17 cellular contexts compared by ENCODE assay signal in genomic region chr4:110012917-110013316, GRCh38.
DNase-seq lines count a peak whose midpoint lies in the region; ATAC-seq and TF ChIP-seq lines count a peak whose summit lies in the region.
"Had no signal": no experiment of that assay in that cellular context is flagged by ENCODE, and none has a peak within 500 bp of the region (broad histone marks: within the 10 kb centered on the region; RNA-seq: fewer than 3 reads in every experiment).

No MANE protein-coding gene starts in this region.

- H3K4me1 ChIP-seq in ACC112 (ENCODE audit: control insufficient read depth, insufficient read depth, low read length, unreplicated experiment) (no peaks in the 10 kb centered on the region), uterus (no peaks in the 10 kb centered on the region)
- H3K4me1 ChIP-seq: BLaER1 had no signal

- ATAC-seq in GM21619 (IDR thresholded peaks at IDR 0.05; ENCODE audit: unreplicated experiment) (peak; percentile 72), HG02981 (IDR thresholded peaks at IDR 0.05; ENCODE audit: unreplicated experiment) (peak; percentile 68)

- H3K4me1 Mint-ChIP-seq in activated CD4-positive, alpha-beta T cell treated with anti-CD3 and anti-CD28 coated beads, Interleukin-2, amount 10 ng/mL, durations not matched to agents 7 days and 5 days: peaks cover 1% of the 10 kb centered on the region
- H3K4me1 Mint-ChIP-seq in activated CD4-positive, alpha-beta memory T cell treated with anti-CD3 and anti-CD28 coated beads for 36 hours (ENCODE audit: low read depth): no peaks in the 10 kb centered on the region
- H3K4me1 Mint-ChIP-seq: CD14-positive monocyte; CD4-positive, alpha-beta memory T cell had no signal

- H3K9ac ChIP-seq in SK-N-MC (ENCODE audit: insufficient read length): no peak overlapping the region
- H3K9ac ChIP-seq: BLaER1 had no signal

- H3K27ac ChIP-seq in ACC112 (ENCODE audit: low read depth, low read length) (no peak overlapping the region), SK-N-MC (peak overlapping the region; percentile 40; the same call in 1 of the 2 replicates), uterus (no peak overlapping the region)
- H3K27ac ChIP-seq: BLaER1 had no signal

- H3K27me3 ChIP-seq in ACC112 (ENCODE audit: insufficient read depth, low read length) (no peaks in the 10 kb centered on the region), uterus (no peaks in the 10 kb centered on the region)
- H3K27me3 ChIP-seq: BLaER1 had no signal

- H3K36me3 Mint-ChIP-seq in activated CD4-positive, alpha-beta T cell treated with anti-CD3 and anti-CD28 coated beads, Interleukin-2, amount 10 ng/mL, durations not matched to agents 7 days and 5 days (ENCODE audit: low read depth): no peaks in the 10 kb centered on the region
- peaks cover 6% of the 10 kb centered on the region for H3K36me3 Mint-ChIP-seq in activated CD4-positive, alpha-beta memory T cell treated with anti-CD3 and anti-CD28 coated beads for 36 hours

- intact Hi-C loops in uterus (cut with DNase I; ENCODE audit: low total_unique reads): no loop called here
- intact Hi-C loops in activated CD4-positive, alpha-beta memory T cell treated with anti-CD3 and anti-CD28 coated beads for 36 hours (cut with micrococcal nuclease): no loop called here

- DNase-seq in SK-N-MC (ENCODE audit: low read depth, low spot score): no peak
- no peak for DNase-seq in NK-92 (lab: John Stamatoyannopoulos, UW; ENCODE audit: unreplicated experiment)
- DNase-seq in activated CD4-positive, alpha-beta T cell treated with anti-CD3 and anti-CD28 coated beads, Interleukin-2, amount 10 ng/mL, durations not matched to agents 7 days and 5 days: no peak
- DNase-seq in uterus: no peak
- DNase-seq in activated CD4-positive, alpha-beta memory T cell treated with anti-CD3 and anti-CD28 coated beads for 36 hours: no peak
- DNase-seq: CD4-positive, alpha-beta memory T cell; DMS153; DMS79; GDM1; H9; Kasumi-1; KBM-7 had no signal

- H2AFZ ChIP-seq in ACC112 (ENCODE audit: low read length, unreplicated experiment): peak overlapping the region; percentile 70

- H3K36me3 ChIP-seq in ACC112 (ENCODE audit: insufficient read depth, low read length): no peaks in the 10 kb centered on the region
- peaks cover 18% of the 10 kb centered on the region for H3K36me3 ChIP-seq in SK-N-MC (ENCODE audit: insufficient read depth, low read length)
- H3K36me3 ChIP-seq in uterus: no peaks in the 10 kb centered on the region
- H3K36me3 ChIP-seq: BLaER1 had no signal

- POLR2A ChIA-PET in activated CD4-positive, alpha-beta T cell treated with anti-CD3 and anti-CD28 coated beads, Interleukin-2, amount 10 ng/mL, durations not matched to agents 7 days and 5 days (lab: Charles Lee): no interaction called here
- POLR2A ChIA-PET in activated CD4-positive, alpha-beta memory T cell treated with anti-CD3 and anti-CD28 coated beads for 36 hours (lab: Charles Lee): no interaction called here

- no peak overlapping the region for H3K4me3 Mint-ChIP-seq in activated CD4-positive, alpha-beta T cell treated with anti-CD3 and anti-CD28 coated beads, Interleukin-2, amount 10 ng/mL, durations not matched to agents 7 days and 5 days
- no peak overlapping the region for H3K4me3 Mint-ChIP-seq in activated CD4-positive, alpha-beta memory T cell treated with anti-CD3 and anti-CD28 coated beads for 36 hours
- H3K4me3 Mint-ChIP-seq: CD14-positive monocyte; CD4-positive, alpha-beta memory T cell; H9 had no signal

- no peaks in the 10 kb centered on the region; the same call in 1 of the 2 replicates for H3K9me3 ChIP-seq in SK-N-MC (ENCODE audit: low read depth, low read length)
- no peaks in the 10 kb centered on the region for H3K9me3 ChIP-seq in uterus

- TF ChIP-seq CTCF in uterus (IDR thresholded peaks at IDR 0.05): no peak

- peaks cover 2% of the 10 kb centered on the region for H3K27me3 Mint-ChIP-seq in activated CD4-positive, alpha-beta T cell treated with anti-CD3 and anti-CD28 coated beads, Interleukin-2, amount 10 ng/mL, durations not matched to agents 7 days and 5 days
- no peaks in the 10 kb centered on the region for H3K27me3 Mint-ChIP-seq in activated CD4-positive, alpha-beta memory T cell treated with anti-CD3 and anti-CD28 coated beads for 36 hours

- no peaks in the 10 kb centered on the region for H3K9me3 Mint-ChIP-seq in activated CD4-positive, alpha-beta T cell treated with anti-CD3 and anti-CD28 coated beads, Interleukin-2, amount 10 ng/mL, durations not matched to agents 7 days and 5 days
- peaks cover 6% of the 10 kb centered on the region for H3K9me3 Mint-ChIP-seq in activated CD4-positive, alpha-beta memory T cell treated with anti-CD3 and anti-CD28 coated beads for 36 hours

- H3K4me3 ChIP-seq in ACC112 (ENCODE audit: low read depth, low read length) (no peak overlapping the region), SK-N-MC (no peak overlapping the region), uterus (no peak overlapping the region)
- H3K4me3 ChIP-seq: BLaER1 had no signal

- no peak for TF ChIP-seq POLR2A in uterus (IDR thresholded peaks at IDR 0.05)

- CTCF ChIA-PET in activated CD4-positive, alpha-beta T cell treated with anti-CD3 and anti-CD28 coated beads, Interleukin-2, amount 10 ng/mL, durations not matched to agents 7 days and 5 days (lab: Charles Lee): interaction anchor here (1.0 kb wide), 1 partner anchor 43 kb away, joined by 3 read pairs; no protein-coding TSS in a partner anchor
- CTCF ChIA-PET in activated CD4-positive, alpha-beta memory T cell treated with anti-CD3 and anti-CD28 coated beads for 36 hours (lab: Charles Lee): interaction anchor here (1.1 kb wide), 1 partner anchor 498 kb away, joined by 3 read pairs; no protein-coding TSS in a partner anchor

- no peak overlapping the region for H3K27ac Mint-ChIP-seq in activated CD4-positive, alpha-beta T cell treated with anti-CD3 and anti-CD28 coated beads, Interleukin-2, amount 10 ng/mL, durations not matched to agents 7 days and 5 days
- no peak overlapping the region for H3K27ac Mint-ChIP-seq in activated CD4-positive, alpha-beta memory T cell treated with anti-CD3 and anti-CD28 coated beads for 36 hours
- H3K27ac Mint-ChIP-seq: CD14-positive monocyte; CD4-positive, alpha-beta memory T cell; H9 had no signal

- H3K79me2 ChIP-seq in ACC112 (ENCODE audit: control insufficient read depth, insufficient read depth, low read length, unreplicated experiment): no peaks in the 10 kb centered on the region
